ENCODE assay signal across 24 cellular contexts in genomic region chr22:18147791-18148507, GRCh38. TPM values are rescaled to one million over a fixed set of nuclear protein-coding genes. Genes with fewer than 3 reads are reported as not detected.
DNase-seq lines count a peak whose midpoint lies in the region; ATAC-seq and TF ChIP-seq lines count a peak whose summit lies in the region.
"Had no signal": no experiment of that assay in that cellular context is flagged by ENCODE, and none has a peak within 500 bp of the region (broad histone marks: within the 10 kb centered on the region; RNA-seq: fewer than 3 reads in every experiment).

No MANE protein-coding gene starts in this region.

- H3K9me3 ChIP-seq in esophagus muscularis mucosa, result no peaks in the 10 kb centered on the region
- H3K9me3 ChIP-seq: thoracic aorta had no signal

- peaks cover 10 to 38% (median 35%) of the 10 kb centered on the region in 4 donors for H3K4me1 ChIP-seq in esophagus muscularis mucosa
- H3K4me1 ChIP-seq: foreskin keratinocyte had no signal

- TF ChIP-seq CTCF in type B pancreatic cell (conservative IDR thresholded peaks at IDR 0.05) (no peak), esophagus muscularis mucosa (IDR thresholded peaks at IDR 0.05) (no peak)

- H3K27ac Mint-ChIP-seq in activated naive CD8-positive, alpha-beta T cell, result no peak overlapping the region
- H3K27ac Mint-ChIP-seq in activated naive CD8-positive, alpha-beta T cell treated with anti-CD3 and anti-CD28 coated beads, Interleukin-2, amount 50 U/mL, for 24 hours, result no peak overlapping the region
- H3K27ac Mint-ChIP-seq in T-cell (peak overlapping the region; percentile 2), memory B cell (peak overlapping the region; percentile 18), type B pancreatic cell (no peak overlapping the region)
- H3K27ac Mint-ChIP-seq: activated CD4-positive, alpha-beta T cell treated with anti-CD3 and anti-CD28 coated beads for 36 hours had no signal

- no peak for ATAC-seq in activated naive CD8-positive, alpha-beta T cell treated with anti-CD3 and anti-CD28 coated beads, Interleukin-2, amount 50 U/mL, for 24 hours
- no peak for ATAC-seq in T-cell (replicated peaks in 1 of 4)
- no peak for ATAC-seq in memory B cell (ENCODE audit: low read depth)
- ATAC-seq: activated CD4-positive, alpha-beta T cell treated with anti-CD3 and anti-CD28 coated beads for 36 hours; foreskin keratinocyte; K562 had no signal

- no peak for TF ChIP-seq EP300 in esophagus muscularis mucosa (IDR thresholded peaks at IDR 0.05)

- peak overlapping the region in 2 of 4 donors; percentile 47 to 59 for H3K27ac ChIP-seq in esophagus muscularis mucosa (replicated peaks in 1 of 4)
- H3K27ac ChIP-seq: brain microvascular endothelial cell, foreskin keratinocyte, thoracic aorta had no signal

- H3K36me3 Mint-ChIP-seq in activated naive CD8-positive, alpha-beta T cell, result peaks cover 2% of the 10 kb centered on the region
- H3K36me3 Mint-ChIP-seq in activated naive CD8-positive, alpha-beta T cell treated with anti-CD3 and anti-CD28 coated beads, Interleukin-2, amount 50 U/mL, for 24 hours (ENCODE audit: low read depth), result no peaks in the 10 kb centered on the region
- H3K36me3 Mint-ChIP-seq in T-cell (no peaks in the 10 kb centered on the region), memory B cell (no peaks in the 10 kb centered on the region), type B pancreatic cell (no peaks in the 10 kb centered on the region)
- H3K36me3 Mint-ChIP-seq: CD14-positive monocyte had no signal

- POLR2A ChIA-PET in T-cell (lab: Charles Lee), result no interaction called here

- H3K27me3 Mint-ChIP-seq in activated naive CD8-positive, alpha-beta T cell, result no peaks in the 10 kb centered on the region
- H3K27me3 Mint-ChIP-seq in activated naive CD8-positive, alpha-beta T cell treated with anti-CD3 and anti-CD28 coated beads, Interleukin-2, amount 50 U/mL, for 24 hours, result no peaks in the 10 kb centered on the region
- no peaks in the 10 kb centered on the region for H3K27me3 Mint-ChIP-seq in T-cell
- H3K27me3 Mint-ChIP-seq in memory B cell, result no peaks in the 10 kb centered on the region
- H3K27me3 Mint-ChIP-seq in type B pancreatic cell, result peaks cover 17% of the 10 kb centered on the region
- H3K27me3 Mint-ChIP-seq: activated CD4-positive, alpha-beta T cell treated with anti-CD3 and anti-CD28 coated beads for 36 hours had no signal

- peak overlapping the region; percentile 87 for H3K4me3 Mint-ChIP-seq in activated naive CD8-positive, alpha-beta T cell
- H3K4me3 Mint-ChIP-seq in activated naive CD8-positive, alpha-beta T cell treated with anti-CD3 and anti-CD28 coated beads, Interleukin-2, amount 50 U/mL, for 24 hours, result no peak overlapping the region
- H3K4me3 Mint-ChIP-seq in T-cell (peak overlapping the region; percentile 43 to 90 (median 84)), memory B cell (no peak overlapping the region), type B pancreatic cell (peak overlapping the region; percentile 30)
- H3K4me3 Mint-ChIP-seq: activated CD4-positive, alpha-beta T cell treated with anti-CD3 and anti-CD28 coated beads for 36 hours had no signal

- no peak overlapping the region for H3K4me3 ChIP-seq in esophagus muscularis mucosa
- H3K4me3 ChIP-seq: K562, thoracic aorta had no signal

- H3K36me3 ChIP-seq in esophagus muscularis mucosa, result no peaks in the 10 kb centered on the region
- H3K36me3 ChIP-seq: brain microvascular endothelial cell, thoracic aorta had no signal

- no peak for DNase-seq in activated naive CD8-positive, alpha-beta T cell treated with anti-CD3 and anti-CD28 coated beads, Interleukin-2, amount 50 U/mL, for 24 hours
- DNase-seq in T-cell, result no peak
- DNase-seq in memory B cell (ENCODE audit: low spot score in 2 of 2), result no peak
- DNase-seq in type B pancreatic cell (ENCODE audit: extremely low spot score, unreplicated experiment), result no peak
- DNase-seq in esophagus muscularis mucosa (ENCODE audit: extremely low spot score), result no peak
- no peak for DNase-seq in HPDE6-E6E7 (ENCODE audit: extremely low spot score)
- no peak for DNase-seq in stimulated activated CD4-positive, alpha-beta T cell treated with anti-CD3 and anti-CD28 coated beads, Interleukin-15, amount 100 ng/mL, for 24 hours
- DNase-seq: activated CD4-positive, alpha-beta T cell treated with anti-CD3 and anti-CD28 coated beads for 36 hours; activated CD8-positive, alpha-beta memory T cell treated with anti-CD3 and anti-CD28 coated beads, Interleukin-2, amount 50 U/mL, for 4 hours; brain microvascular endothelial cell; DMS153; effector CD8-positive, alpha-beta T cell; foreskin keratinocyte; mesendoderm; NCI-H2171 treated with DMSO at 0.1 percent for 48 hours; NCI-H526; retina; stimulated activated CD4-positive, alpha-beta T cell treated with anti-CD3 and anti-CD28 coated beads, Interleukin-4, amount 100 ng/mL, for 1 hour; stimulated activated naive CD4-positive, alpha-beta T cell had no signal

- CTCF ChIA-PET in T-cell (lab: Charles Lee), result no interaction called here

- no peaks in the 10 kb centered on the region for H3K27me3 ChIP-seq in esophagus muscularis mucosa
- H3K27me3 ChIP-seq: brain microvascular endothelial cell, foreskin keratinocyte had no signal

- intact Hi-C loops in esophagus muscularis mucosa (cut with DNase I), result no loop called here

- H3K4me1 Mint-ChIP-seq in activated naive CD8-positive, alpha-beta T cell (ENCODE audit: low read depth), result peaks cover 44% of the 10 kb centered on the region
- peaks cover 39% of the 10 kb centered on the region for H3K4me1 Mint-ChIP-seq in activated naive CD8-positive, alpha-beta T cell treated with anti-CD3 and anti-CD28 coated beads, Interleukin-2, amount 50 U/mL, for 24 hours
- peaks cover 44 to 49% (median 48%) of the 10 kb centered on the region in 3 donors for H3K4me1 Mint-ChIP-seq in T-cell
- H3K4me1 Mint-ChIP-seq in memory B cell, result peaks cover 9% of the 10 kb centered on the region
- H3K4me1 Mint-ChIP-seq in type B pancreatic cell (ENCODE audit: unreplicated experiment), result no peaks in the 10 kb centered on the region

- 97% methylated on average over 6 of the region's 6 CpGs for WGBS in esophagus muscularis mucosa

- no peak for TF ChIP-seq POLR2A in esophagus muscularis mucosa (IDR thresholded peaks at IDR 0.05; ENCODE audit: low read depth)

- no peaks in the 10 kb centered on the region for H3K9me3 Mint-ChIP-seq in activated naive CD8-positive, alpha-beta T cell (ENCODE audit: low read depth)
- H3K9me3 Mint-ChIP-seq in activated naive CD8-positive, alpha-beta T cell treated with anti-CD3 and anti-CD28 coated beads, Interleukin-2, amount 50 U/mL, for 24 hours, result no peaks in the 10 kb centered on the region
- H3K9me3 Mint-ChIP-seq in T-cell, result no peaks in the 10 kb centered on the region
- H3K9me3 Mint-ChIP-seq in memory B cell, result no peaks in the 10 kb centered on the region
- no peaks in the 10 kb centered on the region for H3K9me3 Mint-ChIP-seq in type B pancreatic cell

RNA-seq across cellular contexts. Expression of gene USP18, which starts 2.0 kb away (rescaled TPM):
- 1 to 10 TPM; 2.8 to 6.0 (median 4.7) TPM for total RNA-seq in T-cell
- total RNA-seq in type B pancreatic cell (ENCODE audit: low replicate concordance), result 3.8 and 5.3 TPM in 2 replicates
- total RNA-seq in esophagus muscularis mucosa, result 1 to 10 TPM; 3.8 to 8.7 (median 6.2) TPM

RNA-seq across cellular contexts. Expression of gene TUBA8, which starts 37.3 kb away (rescaled TPM):
- total RNA-seq in T-cell (1 to 10 TPM; 1.5 to 3.3 (median 2.6) TPM), type B pancreatic cell (ENCODE audit: low replicate concordance) (1.7 TPM in 1 of 2 replicates, not detected in the other), esophagus muscularis mucosa (10 to 100 TPM in 3 of 4 donors, 1 to 10 TPM in 1; 7.5 to 16.5 (median 14.0) TPM)
- total RNA-seq: MCF 10A had no signal

Comparison
In these comparisons a context has a peak if more than half of its experiments do, and no peak if none do; other contexts are left out.
1. H3K4me3 Mint-ChIP-seq: peak in activated naive CD8-positive, alpha-beta T cell (single experiment), T-cell (3 of 3) and type B pancreatic cell (single experiment); none in activated naive CD8-positive, alpha-beta T cell treated with anti-CD3 and anti-CD28 coated beads, Interleukin-2, amount 50 U/mL, for 24 hours (single experiment) and memory B cell (single experiment).
2. H3K27ac Mint-ChIP-seq: peak in T-cell (2 of 2) and memory B cell (single experiment); none in activated naive CD8-positive, alpha-beta T cell (single experiment), activated naive CD8-positive, alpha-beta T cell treated with anti-CD3 and anti-CD28 coated beads, Interleukin-2, amount 50 U/mL, for 24 hours (single experiment) and type B pancreatic cell (single experiment).